ENCODE assay signal across 17 cellular contexts in genomic region chr17:77212833-77213777, GRCh38.
DNase-seq lines count a peak whose midpoint lies in the region; ATAC-seq and TF ChIP-seq lines count a peak whose summit lies in the region.
"Had no signal": no experiment of that assay in that cellular context is flagged by ENCODE, and none has a peak within 500 bp of the region (broad histone marks: within the 10 kb centered on the region; RNA-seq: fewer than 3 reads in every experiment).

No MANE protein-coding gene starts in this region.

- peak overlapping the region; percentile 22 for H3K27ac ChIP-seq in endodermal cell (ENCODE audit: low read depth, low read length)
- H3K27ac ChIP-seq in naive thymus-derived CD4-positive, alpha-beta T cell (ENCODE audit: low read depth, low read length) = no peak overlapping the region
- H3K27ac ChIP-seq: ovary, uterus had no signal

- peak overlapping the region; percentile 72 for H3K27ac Mint-ChIP-seq in endodermal cell
- no peak overlapping the region for H3K27ac Mint-ChIP-seq in naive thymus-derived CD4-positive, alpha-beta T cell
- H3K27ac Mint-ChIP-seq: activated naive CD8-positive, alpha-beta T cell treated with anti-CD3 and anti-CD28 coated beads for 36 hours had no signal

- H3K36me3 ChIP-seq in endodermal cell (ENCODE audit: control insufficient read depth, insufficient read depth, low read length) = peaks cover 50% of the 10 kb centered on the region
- H3K36me3 ChIP-seq in naive thymus-derived CD4-positive, alpha-beta T cell (ENCODE audit: control insufficient read depth in 2 of 3, insufficient read depth in 3 of 3, low read length in 3 of 3) = peaks cover 8 to 87% (median 10%) of the 10 kb centered on the region in 3 experiments
- H3K36me3 ChIP-seq: ovary, uterus had no signal

- intact Hi-C loops in posterior vena cava (cut with DNase I) = no loop called here
- intact Hi-C loops in naive thymus-derived CD4-positive, alpha-beta T cell (cut with micrococcal nuclease) = no loop called here

- WGBS in endodermal cell (ENCODE audit: insufficient coverage in 1 of 2, insufficient read length in 1 of 2), 2 experiments = 95 to 96% methylated on average over 24 to 40 of the region's 40 CpGs

- ATAC-seq in HG03196 (IDR thresholded peaks at IDR 0.05; ENCODE audit: unreplicated experiment) (peak; percentile 4), GM18505 (IDR thresholded peaks at IDR 0.05; ENCODE audit: unreplicated experiment) (no peak)
- ATAC-seq in naive thymus-derived CD4-positive, alpha-beta T cell = no peak
- ATAC-seq: activated CD8-positive, alpha-beta memory T cell treated with anti-CD3 and anti-CD28 coated beads, Interleukin-2, amount 10 ng/mL, durations not matched to agents 7 days and 5 days had no signal

- H3K27me3 ChIP-seq in endodermal cell (ENCODE audit: control insufficient read depth, insufficient read depth, low read length, poor library complexity, severe bottlenecking) = no peaks in the 10 kb centered on the region
- no peaks in the 10 kb centered on the region for H3K27me3 ChIP-seq in naive thymus-derived CD4-positive, alpha-beta T cell (ENCODE audit: control insufficient read depth in 2 of 2, insufficient read depth in 2 of 2, low read length in 2 of 2)
- H3K27me3 ChIP-seq: esophagus squamous epithelium, ovary, uterus had no signal

- H3K4me3 ChIP-seq in GM12865 (ENCODE audit: low read depth, low read length) (peak overlapping the region; percentile 13), endodermal cell (ENCODE audit: low read length) (no peak overlapping the region)
- no peak overlapping the region for H3K4me3 ChIP-seq in naive thymus-derived CD4-positive, alpha-beta T cell (ENCODE audit: low read length)
- H3K4me3 ChIP-seq: esophagus squamous epithelium, ovary, uterus had no signal

- H3K9ac ChIP-seq in endodermal cell (ENCODE audit: extremely low read depth, low read length, poor library complexity, severe bottlenecking) = no peak overlapping the region

- TF ChIP-seq CTCF in GM12865 (IDR thresholded peaks at IDR 0.05; ENCODE audit: insufficient read depth, low read depth, low read length, missing control alignments) = no peak
- no peak for TF ChIP-seq CTCF in endodermal cell (conservative IDR thresholded peaks at IDR 0.05)

- peaks cover 66% of the 10 kb centered on the region for H3K36me3 Mint-ChIP-seq in endodermal cell (ENCODE audit: low read depth)
- peaks cover 23 to 79% (median 29%) of the 10 kb centered on the region in 5 donors for H3K36me3 Mint-ChIP-seq in naive thymus-derived CD4-positive, alpha-beta T cell

- H3K27me3 Mint-ChIP-seq in endodermal cell (ENCODE audit: insufficient read depth) = no peaks in the 10 kb centered on the region
- no peaks in the 10 kb centered on the region for H3K27me3 Mint-ChIP-seq in naive thymus-derived CD4-positive, alpha-beta T cell
- H3K27me3 Mint-ChIP-seq: activated CD8-positive, alpha-beta memory T cell treated with anti-CD3 and anti-CD28 coated beads, Interleukin-2, amount 10 ng/mL, durations not matched to agents 7 days and 5 days; activated naive CD8-positive, alpha-beta T cell treated with anti-CD3 and anti-CD28 coated beads for 36 hours had no signal

- TF ChIP-seq POLR2A in GM18505 (IDR thresholded peaks at IDR 0.05; ENCODE audit: borderline replicate concordance, extremely low read depth, insufficient read depth, insufficient read length) = no peak

- H3K9me3 ChIP-seq in endodermal cell (ENCODE audit: control insufficient read depth, low read length) = no peaks in the 10 kb centered on the region
- no peaks in the 10 kb centered on the region for H3K9me3 ChIP-seq in naive thymus-derived CD4-positive, alpha-beta T cell (ENCODE audit: control insufficient read depth in 2 of 3, low read length in 3 of 3)
- H3K9me3 ChIP-seq: esophagus squamous epithelium, ovary, uterus had no signal

- H3K4me1 Mint-ChIP-seq in endodermal cell = peaks cover 2% of the 10 kb centered on the region
- peaks cover 0 to 2% (median 0%) of the 10 kb centered on the region in 7 donors for H3K4me1 Mint-ChIP-seq in naive thymus-derived CD4-positive, alpha-beta T cell
- H3K4me1 Mint-ChIP-seq: activated naive CD8-positive, alpha-beta T cell treated with anti-CD3 and anti-CD28 coated beads for 36 hours had no signal

- no peak overlapping the region for H3K4me3 Mint-ChIP-seq in endodermal cell
- H3K4me3 Mint-ChIP-seq in naive thymus-derived CD4-positive, alpha-beta T cell = no peak overlapping the region
- H3K4me3 Mint-ChIP-seq: activated CD8-positive, alpha-beta memory T cell treated with anti-CD3 and anti-CD28 coated beads, Interleukin-2, amount 10 ng/mL, durations not matched to agents 7 days and 5 days; activated naive CD8-positive, alpha-beta T cell treated with anti-CD3 and anti-CD28 coated beads for 36 hours had no signal

- CTCF ChIA-PET in naive thymus-derived CD4-positive, alpha-beta T cell (lab: Charles Lee) = interaction anchor here (0.6 to 1.2 kb wide), 2 partner anchors 115 to 126 kb away, joined by 3 to 4 read pairs; no protein-coding TSS in a partner anchor

- H3K4me1 ChIP-seq in endodermal cell (ENCODE audit: control insufficient read depth, insufficient read depth, low read length) = no peaks in the 10 kb centered on the region
- no peaks in the 10 kb centered on the region for H3K4me1 ChIP-seq in naive thymus-derived CD4-positive, alpha-beta T cell (ENCODE audit: control insufficient read depth in 2 of 2, insufficient read depth in 2 of 2, low read length in 2 of 2)
- H3K4me1 ChIP-seq: uterus had no signal

- no peaks in the 10 kb centered on the region for H3K9me3 Mint-ChIP-seq in endodermal cell
- H3K9me3 Mint-ChIP-seq in naive thymus-derived CD4-positive, alpha-beta T cell = no peaks in the 10 kb centered on the region
- H3K9me3 Mint-ChIP-seq: activated naive CD8-positive, alpha-beta T cell treated with anti-CD3 and anti-CD28 coated beads for 36 hours had no signal

- POLR2A ChIA-PET in naive thymus-derived CD4-positive, alpha-beta T cell (lab: Charles Lee) = no interaction called here

- no peak for DNase-seq in GM12865 (ENCODE audit: low read depth)
- DNase-seq in endodermal cell = no peak
- DNase-seq in posterior vena cava (ENCODE audit: low spot score) = peak; percentile 79
- DNase-seq in AG08396 (ENCODE audit: low spot score) = no peak
- no peak for DNase-seq in naive thymus-derived CD4-positive, alpha-beta T cell
- DNase-seq in NCI-H2029 treated with DMSO at 0.1 percent for 48 hours (lab: John Stamatoyannopoulos, UW) = no peak
- DNase-seq: activated CD8-positive, alpha-beta memory T cell treated with anti-CD3 and anti-CD28 coated beads, Interleukin-2, amount 10 ng/mL, durations not matched to agents 7 days and 5 days; activated naive CD8-positive, alpha-beta T cell treated with anti-CD3 and anti-CD28 coated beads for 36 hours; DND-41; esophagus squamous epithelium; NCI-H1694; NCI-H69; ovary; T1000; uterus had no signal
